Comparison of ENCODE assay signal across 1 cellular context in the genomic region with DNA sequence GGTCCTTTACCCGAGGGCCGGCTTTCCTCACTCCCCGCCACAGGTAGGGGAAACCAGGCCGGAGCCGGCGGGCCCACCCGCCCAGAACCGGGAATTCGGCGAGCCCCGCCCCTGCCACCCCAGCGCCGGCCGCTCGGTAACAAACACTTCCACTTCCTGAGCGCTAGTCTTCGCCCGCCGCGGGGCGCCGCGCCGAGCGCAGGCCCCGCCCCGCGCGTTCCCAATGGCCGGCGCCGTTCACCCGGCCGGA.
TF ChIP-seq lines count a peak whose summit lies in the region.

No MANE protein-coding gene starts in this region.

TF ChIP-seq in HCT116, 20 proteins besides CTCF, POLR2A, EP300 and RAD21 (continued from another document):
- no peak for TF ChIP-seq TCF7L2 (IDR thresholded peaks at IDR 0.05; ENCODE audit: borderline replicate concordance, extremely low read depth, insufficient read depth, insufficient read length)
TF ChIP-seq in HCT116: peak in this region for 0.
